ENCODE assay signal across 9 cellular contexts in the genomic region with DNA sequence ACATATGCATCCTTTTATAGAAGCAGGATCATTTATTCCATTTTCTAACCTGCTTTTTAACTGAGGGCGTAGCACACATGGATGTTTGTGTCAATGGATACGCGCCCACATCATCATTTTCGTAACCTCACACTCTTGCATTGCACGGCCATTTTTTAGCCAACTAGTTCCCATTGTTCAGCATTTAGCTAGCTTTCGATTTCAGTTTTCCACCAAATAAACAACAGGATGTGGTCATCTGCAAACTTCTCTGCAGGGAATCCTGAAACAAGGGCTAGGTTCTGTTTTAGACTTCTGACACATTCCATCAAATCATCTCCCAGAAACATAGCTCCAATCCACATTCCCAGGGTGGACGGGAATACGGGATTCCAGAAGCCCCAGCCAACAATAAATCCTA. TPM values are rescaled to one million over a fixed set of nuclear protein-coding genes. Genes with fewer than 3 reads are reported as not detected.
DNase-seq lines count a peak whose midpoint lies in the region; ATAC-seq and TF ChIP-seq lines count a peak whose summit lies in the region.
"Had no signal": no experiment of that assay in that cellular context is flagged by ENCODE, and none has a peak within 500 bp of the region (broad histone marks: within the 10 kb centered on the region; RNA-seq: fewer than 3 reads in every experiment).

No MANE protein-coding gene starts in this region.

- H3K4me3 ChIP-seq in fibroblast of the aortic adventitia (ENCODE audit: low read depth, low read length): no peak overlapping the region
- H3K4me3 ChIP-seq: smooth muscle cell had no signal

- no peak for TF ChIP-seq CTCF in fibroblast of the aortic adventitia (IDR thresholded peaks at IDR 0.05; ENCODE audit: insufficient read depth, low read length)

- CTCF ChIA-PET in activated CD4-positive, alpha-beta T cell treated with anti-CD3 and anti-CD28 coated beads for 36 hours (lab: Charles Lee): interaction anchor here (0.8 to 2.3 kb wide), 9 partner anchors 9 to 172 kb away, joined by 3 to 9 read pairs (median 4); no protein-coding TSS in a partner anchor

- DNase-seq in activated CD4-positive, alpha-beta T cell treated with anti-CD3 and anti-CD28 coated beads for 36 hours: no peak
- DNase-seq in activated CD4-positive, alpha-beta T cell treated with anti-CD3 and anti-CD28 coated beads, Interleukin-2, amount 50 U/mL, for 48 hours: no peak
- DNase-seq in T-helper 17 cell: no peak
- peak; percentile 66 for DNase-seq in fibroblast of the aortic adventitia (ENCODE audit: low read depth)
- no peak for DNase-seq in NCI-H82 treated with DMSO at 0.1 percent for 48 hours (lab: John Stamatoyannopoulos, UW; ENCODE audit: unreplicated experiment)
- no peak for DNase-seq in 8988T

- POLR2A ChIA-PET in activated CD4-positive, alpha-beta T cell treated with anti-CD3 and anti-CD28 coated beads for 36 hours (lab: Charles Lee): interaction anchor here (0.7 kb wide), 2 partner anchors 745 to 1905 kb away, joined by 3 read pairs; no protein-coding TSS in a partner anchor

- intact Hi-C loops in activated CD4-positive, alpha-beta T cell treated with anti-CD3 and anti-CD28 coated beads for 36 hours (cut with DNase I, micrococcal nuclease): loop anchor here (2.0 to 10.0 kb wide), 4 partner anchors 19 to 705 kb away; partner anchors contain the start of genes ACE (in 1 of the 2) and DCAF7 (in 1 of the 2)

- H3K27me3 Mint-ChIP-seq in activated CD4-positive, alpha-beta T cell treated with anti-CD3 and anti-CD28 coated beads for 36 hours: no peaks in the 10 kb centered on the region
- H3K27me3 Mint-ChIP-seq in T-helper 17 cell: no peaks in the 10 kb centered on the region
- H3K27me3 Mint-ChIP-seq in stimulated activated memory B cell treated with anti-CD40 and anti-IgM and Interleukin-4, amounts not matched to agents 10 μg/mL and 1 μg/mL and 100 μg/mL, for 72 hours: peaks cover 3% of the 10 kb centered on the region

- H3K4me3 Mint-ChIP-seq in activated CD4-positive, alpha-beta T cell treated with anti-CD3 and anti-CD28 coated beads for 36 hours: no peak overlapping the region
- H3K4me3 Mint-ChIP-seq in T-helper 17 cell: peak overlapping the region; percentile 93
- no peak overlapping the region for H3K4me3 Mint-ChIP-seq in stimulated activated memory B cell treated with anti-CD40 and anti-IgM and Interleukin-4, amounts not matched to agents 10 μg/mL and 1 μg/mL and 100 μg/mL, for 72 hours

- peak overlapping the region; percentile 82 for H3K27ac Mint-ChIP-seq in activated CD4-positive, alpha-beta T cell treated with anti-CD3 and anti-CD28 coated beads for 36 hours
- H3K27ac Mint-ChIP-seq in T-helper 17 cell: peak overlapping the region; percentile 99
- H3K27ac Mint-ChIP-seq in stimulated activated memory B cell treated with anti-CD40 and anti-IgM and Interleukin-4, amounts not matched to agents 10 μg/mL and 1 μg/mL and 100 μg/mL, for 72 hours: peak overlapping the region; percentile 20

- H3K9me3 Mint-ChIP-seq in activated CD4-positive, alpha-beta T cell treated with anti-CD3 and anti-CD28 coated beads for 36 hours (ENCODE audit: low read depth): no peaks in the 10 kb centered on the region
- no peaks in the 10 kb centered on the region for H3K9me3 Mint-ChIP-seq in stimulated activated memory B cell treated with anti-CD40 and anti-IgM and Interleukin-4, amounts not matched to agents 10 μg/mL and 1 μg/mL and 100 μg/mL, for 72 hours

- no peaks in the 10 kb centered on the region for H3K36me3 Mint-ChIP-seq in activated CD4-positive, alpha-beta T cell treated with anti-CD3 and anti-CD28 coated beads for 36 hours (ENCODE audit: low read depth)
- peaks cover 3% of the 10 kb centered on the region for H3K36me3 Mint-ChIP-seq in T-helper 17 cell (ENCODE audit: low read depth)
- H3K36me3 Mint-ChIP-seq in stimulated activated memory B cell treated with anti-CD40 and anti-IgM and Interleukin-4, amounts not matched to agents 10 μg/mL and 1 μg/mL and 100 μg/mL, for 72 hours: peaks cover 5% of the 10 kb centered on the region

- peaks cover 25% of the 10 kb centered on the region for H3K4me1 Mint-ChIP-seq in activated CD4-positive, alpha-beta T cell treated with anti-CD3 and anti-CD28 coated beads for 36 hours
- peaks cover 31% of the 10 kb centered on the region for H3K4me1 Mint-ChIP-seq in T-helper 17 cell
- H3K4me1 Mint-ChIP-seq in stimulated activated memory B cell treated with anti-CD40 and anti-IgM and Interleukin-4, amounts not matched to agents 10 μg/mL and 1 μg/mL and 100 μg/mL, for 72 hours: peaks cover 29% of the 10 kb centered on the region

- no peaks in the 10 kb centered on the region for H3K9me3 ChIP-seq in T-helper 17 cell (ENCODE audit: control insufficient read depth, low read length, poor library complexity, severe bottlenecking)

- peak; percentile 55 for ATAC-seq in activated CD4-positive, alpha-beta T cell treated with anti-CD3 and anti-CD28 coated beads for 36 hours
- ATAC-seq in T-helper 17 cell (peak; percentile 51), HG02798 (IDR thresholded peaks at IDR 0.05; ENCODE audit: poor library complexity, unreplicated experiment) (no peak)
- no peak for ATAC-seq in stimulated activated memory B cell treated with anti-CD40 and anti-IgM and Interleukin-4, amounts not matched to agents 10 μg/mL and 1 μg/mL and 100 μg/mL, for 72 hours

RNA-seq across cellular contexts. Expression of gene CYB561, which starts 6.4 kb away (rescaled TPM):
- total RNA-seq in activated CD4-positive, alpha-beta T cell treated with anti-CD3 and anti-CD28 coated beads for 36 hours: 1 to 10 TPM; 2.5 to 3.0 TPM
- 10 to 100 TPM; 50.8 to 69.9 TPM for total RNA-seq in T-helper 17 cell
- 16.4 and 29.5 TPM in 2 replicates for total RNA-seq in fibroblast of the aortic adventitia (ENCODE audit: low replicate concordance)

RNA-seq across cellular contexts. Expression of gene ACE, which starts 37.2 kb away (rescaled TPM):
- total RNA-seq in activated CD4-positive, alpha-beta T cell treated with anti-CD3 and anti-CD28 coated beads for 36 hours: under 1 TPM; 0.26 to 0.46 TPM
- 10 to 100 TPM; 11.6 to 21.5 TPM for total RNA-seq in T-helper 17 cell
- 16.9 and 24.3 TPM in 2 replicates for total RNA-seq in fibroblast of the aortic adventitia (ENCODE audit: low replicate concordance)

Comparison
In these comparisons a context has a peak if more than half of its experiments do, and no peak if none do; other contexts are left out.
1. ATAC-seq: peak in activated CD4-positive, alpha-beta T cell treated with anti-CD3 and anti-CD28 coated beads for 36 hours (single experiment) and T-helper 17 cell (single experiment); none in stimulated activated memory B cell treated with anti-CD40 and anti-IgM and Interleukin-4, amounts not matched to agents 10 μg/mL and 1 μg/mL and 100 μg/mL, for 72 hours (single experiment) and HG02798 (single experiment).
2. H3K27ac Mint-ChIP-seq: peak in every context shown above with its lines; median percentile 99 in T-helper 17 cell; 82 in activated CD4-positive, alpha-beta T cell treated with anti-CD3 and anti-CD28 coated beads for 36 hours; 20 in stimulated activated memory B cell treated with anti-CD40 and anti-IgM and Interleukin-4, amounts not matched to agents 10 μg/mL and 1 μg/mL and 100 μg/mL, for 72 hours.
3. RNA of gene ACE, which starts 37.2 kb away (total RNA-seq): 16.9 to 24.3 TPM in fibroblast of the aortic adventitia and 11.6 to 21.5 TPM in T-helper 17 cell; 0.26 to 0.46 TPM in activated CD4-positive, alpha-beta T cell treated with anti-CD3 and anti-CD28 coated beads for 36 hours; every median in the first group is over 4 times any median in the second.